Comparison of ENCODE assay signal across 9 cellular contexts in genomic region chr2:29196792-29197788, GRCh38.
A peak's percentile ranks its signal among the peaks of the same experiment; 100 is the strongest.
DNase-seq lines count a peak whose midpoint lies in the region; ATAC-seq and TF ChIP-seq lines count a peak whose summit lies in the region.
"Had no signal": no experiment of that assay in that cellular context is flagged by ENCODE, and none has a peak within 500 bp of the region (broad histone marks: within the 10 kb centered on the region; RNA-seq: fewer than 3 reads in every experiment).

No MANE protein-coding gene starts in this region.

- DNase-seq in DMS 273 (lab: John Stamatoyannopoulos, UW; ENCODE audit: unreplicated experiment), result peak; percentile 83
- peak; percentile 78 for DNase-seq in NCI-H510A treated with DMSO at 0.1 percent for 48 hours (lab: John Stamatoyannopoulos, UW)
- DNase-seq in activated CD4-positive, alpha-beta T cell treated with anti-CD3 and anti-CD28 coated beads, Interleukin-2, amount 10 ng/mL, durations not matched to agents 7 days and 5 days, result peak; percentile 87
- DNase-seq in dermis blood vessel endothelial cell, result peak; percentile 83
- peak; percentile 68 for DNase-seq in lung (ENCODE audit: low spot score)
- DNase-seq in stimulated activated CD8-positive, alpha-beta memory T cell treated with anti-CD3 and anti-CD28 coated beads, Interleukin-15, amount 100 ng/mL, for 4 hours (ENCODE audit: low read depth in 2 of 2), result peak; percentile 31 to 58
- no peak for DNase-seq in NCI-H1048 (lab: John Stamatoyannopoulos, UW)

- POLR2A ChIA-PET in activated CD4-positive, alpha-beta T cell treated with anti-CD3 and anti-CD28 coated beads, Interleukin-2, amount 10 ng/mL, durations not matched to agents 7 days and 5 days (lab: Charles Lee), result no interaction called here

- H3K36me3 ChIP-seq in lung (ENCODE audit: control insufficient read depth in 2 of 2, insufficient read depth in 2 of 2, low read length in 2 of 2), result no peaks in the 10 kb centered on the region

- no peak overlapping the region for H3K4me3 ChIP-seq in lung

- no peaks in the 10 kb centered on the region for H3K9me3 ChIP-seq in lung (ENCODE audit: control insufficient read depth in 2 of 2, insufficient read depth in 1 of 2, low read length in 1 of 2)

- no peak overlapping the region for H3K27ac ChIP-seq in lung (ENCODE audit: low read depth in 1 of 2, low read length in 1 of 2)

- H3K27ac Mint-ChIP-seq in activated CD4-positive, alpha-beta T cell treated with anti-CD3 and anti-CD28 coated beads, Interleukin-2, amount 10 ng/mL, durations not matched to agents 7 days and 5 days, result no peak overlapping the region
- H3K27ac Mint-ChIP-seq: T-helper 1 cell treated with Interleukin-12 subunit alpha and Interleukin-12 subunit beta and Interleukin-4 antibody, amounts not matched to agents 30 μg/mL and 1 μg/mL, for 36 hours had no signal

- H3K27me3 Mint-ChIP-seq in activated CD4-positive, alpha-beta T cell treated with anti-CD3 and anti-CD28 coated beads, Interleukin-2, amount 10 ng/mL, durations not matched to agents 7 days and 5 days, result no peaks in the 10 kb centered on the region

- peak; percentile 61 for TF ChIP-seq CTCF in lung (IDR thresholded peaks at IDR 0.05; ENCODE audit: control extremely low read depth, extremely low read depth)

- H3K4me3 Mint-ChIP-seq in activated CD4-positive, alpha-beta T cell treated with anti-CD3 and anti-CD28 coated beads, Interleukin-2, amount 10 ng/mL, durations not matched to agents 7 days and 5 days, result no peak overlapping the region
- H3K4me3 Mint-ChIP-seq: T-helper 1 cell treated with Interleukin-12 subunit alpha and Interleukin-12 subunit beta and Interleukin-4 antibody, amounts not matched to agents 30 μg/mL and 1 μg/mL, for 36 hours had no signal

- no peaks in the 10 kb centered on the region for H3K36me3 Mint-ChIP-seq in activated CD4-positive, alpha-beta T cell treated with anti-CD3 and anti-CD28 coated beads, Interleukin-2, amount 10 ng/mL, durations not matched to agents 7 days and 5 days (ENCODE audit: low read depth)

- no peaks in the 10 kb centered on the region for H3K9me3 Mint-ChIP-seq in activated CD4-positive, alpha-beta T cell treated with anti-CD3 and anti-CD28 coated beads, Interleukin-2, amount 10 ng/mL, durations not matched to agents 7 days and 5 days
- H3K9me3 Mint-ChIP-seq: T-helper 1 cell treated with Interleukin-12 subunit alpha and Interleukin-12 subunit beta and Interleukin-4 antibody, amounts not matched to agents 30 μg/mL and 1 μg/mL, for 36 hours had no signal

- no peaks in the 10 kb centered on the region for H3K4me1 Mint-ChIP-seq in activated CD4-positive, alpha-beta T cell treated with anti-CD3 and anti-CD28 coated beads, Interleukin-2, amount 10 ng/mL, durations not matched to agents 7 days and 5 days

- H3K27me3 ChIP-seq in lung (ENCODE audit: control insufficient read depth, insufficient read depth), result no peaks in the 10 kb centered on the region

- 35% methylated on average over 14 of the region's 14 CpGs for WGBS in lung, 2 donors

- peaks cover 0 to 1% of the 10 kb centered on the region in 2 donors for H3K4me1 ChIP-seq in lung (ENCODE audit: control insufficient read depth in 2 of 2, insufficient read depth in 2 of 2, low read length in 2 of 2)

- peak; percentile 43 for ATAC-seq in HG02885 (IDR thresholded peaks at IDR 0.05; ENCODE audit: poor library complexity, unreplicated experiment)
- peak; percentile 76 for ATAC-seq in lung (ENCODE audit: insufficient read depth, low FRiP score)

- CTCF ChIA-PET in activated CD4-positive, alpha-beta T cell treated with anti-CD3 and anti-CD28 coated beads, Interleukin-2, amount 10 ng/mL, durations not matched to agents 7 days and 5 days (lab: Charles Lee), result no interaction called here
